17 cellular contexts compared by ENCODE assay signal in genomic region chr20:44765647-44766367, GRCh38. TPM values are rescaled to one million over a fixed set of nuclear protein-coding genes. Genes with fewer than 3 reads are reported as not detected.
A peak's percentile ranks its signal among the peaks of the same experiment; 100 is the strongest.
DNase-seq lines count a peak whose midpoint lies in the region; ATAC-seq and TF ChIP-seq lines count a peak whose summit lies in the region.
"Had no signal": no experiment of that assay in that cellular context is flagged by ENCODE, and none has a peak within 500 bp of the region (broad histone marks: within the 10 kb centered on the region; RNA-seq: fewer than 3 reads in every experiment).

No MANE protein-coding gene starts in this region.

- no peak overlapping the region for H3K27ac Mint-ChIP-seq in chondrocyte (ENCODE audit: unreplicated experiment)
- H3K27ac Mint-ChIP-seq: activated CD4-positive, alpha-beta T cell treated with anti-CD3 and anti-CD28 coated beads, Interleukin-2, amount 10 ng/mL, durations not matched to agents 7 days and 5 days; activated T-cell treated with anti-CD3 and anti-CD28 coated beads, Interleukin-2, amount 50 U/mL, for 24 hours had no signal

- no peak for TF ChIP-seq CTCF in chondrocyte (IDR thresholded peaks at IDR 0.05)
- TF ChIP-seq CTCF in psoas muscle (IDR thresholded peaks at IDR 0.05), result no peak

- no peaks in the 10 kb centered on the region for H3K4me1 Mint-ChIP-seq in chondrocyte (ENCODE audit: low read depth)
- H3K4me1 Mint-ChIP-seq: activated CD4-positive, alpha-beta T cell treated with anti-CD3 and anti-CD28 coated beads, Interleukin-2, amount 10 ng/mL, durations not matched to agents 7 days and 5 days had no signal

- H3K27me3 ChIP-seq in H7 (ENCODE audit: control insufficient read depth, insufficient read depth, low read length), result no peaks in the 10 kb centered on the region; the same call in 1 of the 2 replicates
- H3K27me3 ChIP-seq in psoas muscle (ENCODE audit: insufficient read depth in 3 of 3, low read length in 2 of 3), result peaks cover 0 to 3% (median 3%) of the 10 kb centered on the region in 3 donors
- H3K27me3 ChIP-seq in Karpas-422 (ENCODE audit: low read length), result no peaks in the 10 kb centered on the region

- DNase-seq in H7 (peak; percentile 29), NCI-H2196 treated with DMSO at 0.1 percent for 48 hours (lab: John Stamatoyannopoulos, UW; ENCODE audit: unreplicated experiment) (peak; percentile 75), chondrocyte (ENCODE audit: low spot score) (peak; percentile 15), psoas muscle (no peak), Karpas-422 (no peak), dedifferentiated amniotic fluid mesenchymal stem cell (ENCODE audit: extremely low spot score) (no peak)
- DNase-seq in stimulated activated CD4-positive, alpha-beta T cell treated with anti-CD3 and anti-CD28 coated beads, Interleukin-4, amount 100 ng/mL, for 4 hours, result no peak
- DNase-seq: activated CD4-positive, alpha-beta T cell treated with anti-CD3 and anti-CD28 coated beads, Interleukin-2, amount 10 ng/mL, durations not matched to agents 7 days and 5 days; activated T-cell treated with anti-CD3 and anti-CD28 coated beads, Interleukin-2, amount 50 U/mL, for 24 hours; kidney; MM.1S; NK-92 treated with Interleukin-12 subunit alpha and Interleukin-12 subunit beta, amount 100 ng/mL, for 24 hours; SHP77 treated with DMSO at 0.1 percent for 48 hours; stimulated activated naive CD8-positive, alpha-beta T cell treated with anti-CD3 and anti-CD28 coated beads, Interleukin-15, Interleukin-2, amounts not matched to agents 100 U/mL and 50 U/mL, for 24 hours had no signal

- no peaks in the 10 kb centered on the region for H3K9me3 ChIP-seq in psoas muscle
- no peaks in the 10 kb centered on the region for H3K9me3 ChIP-seq in Karpas-422 (ENCODE audit: low read length)

- H2AFZ ChIP-seq in Karpas-422 (ENCODE audit: low read length), result no peak overlapping the region

- no peak overlapping the region for H3K4me3 ChIP-seq in H7 (ENCODE audit: insufficient read depth, low read depth, low read length)
- H3K4me3 ChIP-seq in psoas muscle, result no peak overlapping the region
- no peak overlapping the region for H3K4me3 ChIP-seq in Karpas-422 (ENCODE audit: low read length)

- H3K4me2 ChIP-seq in Karpas-422 (ENCODE audit: low read depth, low read length, poor library complexity, severe bottlenecking), result no peak overlapping the region

- H3K4me1 ChIP-seq in psoas muscle (no peaks in the 10 kb centered on the region), Karpas-422 (ENCODE audit: low read length) (no peaks in the 10 kb centered on the region)

- intact Hi-C loops in psoas muscle (cut with DNase I), result no loop called here

- H3K9ac ChIP-seq in Karpas-422 (ENCODE audit: low read length), result no peak overlapping the region

- no peaks in the 10 kb centered on the region for H4K20me1 ChIP-seq in Karpas-422 (ENCODE audit: insufficient read depth, low read depth, low read length)

- H3K9me2 ChIP-seq in Karpas-422 (replicated peaks; ENCODE audit: insufficient read depth, low read length), result no peaks in the 10 kb centered on the region

- H3K36me3 ChIP-seq in H7 (replicated peaks; ENCODE audit: control insufficient read depth, insufficient read depth, low read length) (no peaks in the 10 kb centered on the region), psoas muscle (ENCODE audit: insufficient read depth in 1 of 2, low read depth in 1 of 2) (no peaks in the 10 kb centered on the region), Karpas-422 (ENCODE audit: insufficient read depth, low read length) (no peaks in the 10 kb centered on the region)

- H3K27ac ChIP-seq in psoas muscle, result no peak overlapping the region
- no peak overlapping the region for H3K27ac ChIP-seq in Karpas-422 (ENCODE audit: low read length)
- H3K27ac ChIP-seq: C4-2B had no signal

- ATAC-seq in psoas muscle, result peak in 3 of 4 donors; percentile 43 to 56 (median 44)
- no peak for ATAC-seq in GM21528 (IDR thresholded peaks at IDR 0.05; ENCODE audit: low FRiP score, unreplicated experiment)
- ATAC-seq: stimulated activated naive CD8-positive, alpha-beta T cell treated with anti-CD3 and anti-CD28 coated beads, Interleukin-15, Interleukin-2, amounts not matched to agents 100 U/mL and 50 U/mL, for 24 hours had no signal

- H3K36me3 Mint-ChIP-seq in chondrocyte (ENCODE audit: low read depth), result no peaks in the 10 kb centered on the region

- H3K79me2 ChIP-seq in Karpas-422 (ENCODE audit: low read length), result no peaks in the 10 kb centered on the region

- H3K27me3 Mint-ChIP-seq in chondrocyte (ENCODE audit: low read depth), result peaks cover 33% of the 10 kb centered on the region
- H3K27me3 Mint-ChIP-seq: activated CD4-positive, alpha-beta T cell treated with anti-CD3 and anti-CD28 coated beads, Interleukin-2, amount 10 ng/mL, durations not matched to agents 7 days and 5 days had no signal

- 54 to 66% (median 57%) methylated on average over 9 of the region's 9 CpGs for WGBS in psoas muscle, 3 donors

- no peaks in the 10 kb centered on the region for H3K9me3 Mint-ChIP-seq in chondrocyte (ENCODE audit: low read depth)
- H3K9me3 Mint-ChIP-seq: activated CD4-positive, alpha-beta T cell treated with anti-CD3 and anti-CD28 coated beads, Interleukin-2, amount 10 ng/mL, durations not matched to agents 7 days and 5 days; activated T-cell treated with anti-CD3 and anti-CD28 coated beads, Interleukin-2, amount 50 U/mL, for 24 hours had no signal

- H3K4me3 Mint-ChIP-seq in chondrocyte (ENCODE audit: unreplicated experiment), result no peak overlapping the region
- H3K4me3 Mint-ChIP-seq: activated CD4-positive, alpha-beta T cell treated with anti-CD3 and anti-CD28 coated beads, Interleukin-2, amount 10 ng/mL, durations not matched to agents 7 days and 5 days; activated T-cell treated with anti-CD3 and anti-CD28 coated beads, Interleukin-2, amount 50 U/mL, for 24 hours had no signal

RNA-seq across cellular contexts. Expression of gene KCNK15, which starts 20.1 kb away (rescaled TPM):
- 0.14 TPM in 1 of 2 replicates, not detected in the other for total RNA-seq in H7 (2014; rRNA removed; shearing (Covaris generic))
- total RNA-seq in chondrocyte (0.59 to 1.6 TPM (median 0.77 TPM) in 3 replicates), psoas muscle (under 1 TPM; 0.11 to 0.79 (median 0.32) TPM)
- under 1 TPM in 2 of 3 donors, not detected in 1; 0.08 to 0.23 TPM for polyA plus RNA-seq in psoas muscle
- not detected in 2 replicates for total RNA-seq in Karpas-422 (2014; rRNA removed; shearing (Covaris generic); ENCODE audit: low replicate concordance)
- total RNA-seq: activated CD4-positive, alpha-beta T cell treated with anti-CD3 and anti-CD28 coated beads, Interleukin-2, amount 10 ng/mL, durations not matched to agents 7 days and 5 days had no signal

RNA-seq across cellular contexts. Expression of gene RIMS4, which starts 44.5 kb away (rescaled TPM):
- 2.7 and 3.1 TPM in 2 replicates for total RNA-seq in H7 (2014; rRNA removed; shearing (Covaris generic))
- 1.4 to 2.1 TPM (median 1.7 TPM) in 3 replicates for total RNA-seq in chondrocyte
- under 1 TPM; 0.16 to 0.73 (median 0.39) TPM for total RNA-seq in psoas muscle
- polyA plus RNA-seq in psoas muscle, result under 1 TPM; 0.01 to 0.10 (median 0.06) TPM
- not detected in 2 replicates for total RNA-seq in Karpas-422 (2014; rRNA removed; shearing (Covaris generic); ENCODE audit: low replicate concordance)
- total RNA-seq: activated CD4-positive, alpha-beta T cell treated with anti-CD3 and anti-CD28 coated beads, Interleukin-2, amount 10 ng/mL, durations not matched to agents 7 days and 5 days had no signal

RNA-seq across cellular contexts. Expression of gene CCN5, which starts 50.6 kb away (rescaled TPM):
- total RNA-seq in H7 (2014; rRNA removed; shearing (Covaris generic)), result not detected in 2 replicates
- total RNA-seq in chondrocyte, result 1.6 to 1.7 TPM (median 1.7 TPM) in 3 replicates
- total RNA-seq in psoas muscle, result 10 to 100 TPM in 2 of 4 donors, 1 to 10 TPM in 2; 4.2 to 20.9 (median 9.9) TPM
- 10 to 100 TPM in 1 of 3 donors, 1 to 10 TPM in 2; 3.3 to 14.8 (median 5.1) TPM for polyA plus RNA-seq in psoas muscle
- total RNA-seq in Karpas-422 (2014; rRNA removed; shearing (Covaris generic); ENCODE audit: low replicate concordance), result not detected in 2 replicates
- total RNA-seq: activated CD4-positive, alpha-beta T cell treated with anti-CD3 and anti-CD28 coated beads, Interleukin-2, amount 10 ng/mL, durations not matched to agents 7 days and 5 days; mononuclear cell had no signal

Comparison
In these comparisons a context has a peak if more than half of its experiments do, and no peak if none do; other contexts are left out.
1. DNase-seq: peak in H7 (single experiment), NCI-H2196 treated with DMSO at 0.1 percent for 48 hours (single experiment) and chondrocyte (single experiment); none in psoas muscle (0 of 2), Karpas-422 (single experiment), stimulated activated CD4-positive, alpha-beta T cell treated with anti-CD3 and anti-CD28 coated beads, Interleukin-4, amount 100 ng/mL, for 4 hours (0 of 2) and dedifferentiated amniotic fluid mesenchymal stem cell (single experiment).